ENCODE assay signal across 13 cellular contexts in genomic region chr18:10051877-10052631, GRCh38.
DNase-seq lines count a peak whose midpoint lies in the region; ATAC-seq and TF ChIP-seq lines count a peak whose summit lies in the region.
"Had no signal": no experiment of that assay in that cellular context is flagged by ENCODE, and none has a peak within 500 bp of the region (broad histone marks: within the 10 kb centered on the region; RNA-seq: fewer than 3 reads in every experiment).

No MANE protein-coding gene starts in this region.

- no peak overlapping the region for H3K27ac ChIP-seq in brain microvascular endothelial cell
- H3K27ac ChIP-seq in left ventricle myocardium inferior (replicated peaks) = peak overlapping the region; percentile 81
- peak overlapping the region; percentile 62 to 87 (median 75) for H3K27ac ChIP-seq in stomach
- H3K27ac ChIP-seq in CD8-positive, alpha-beta T cell (ENCODE audit: low read depth, low read length) = no peak overlapping the region

- H3K4me1 Mint-ChIP-seq in CD8-positive, alpha-beta T cell (ENCODE audit: low read depth) = no peaks in the 10 kb centered on the region

- H3K4me3 ChIP-seq in brain microvascular endothelial cell (ENCODE audit: low read depth, low read length) (no peak overlapping the region), left ventricle myocardium inferior (no peak overlapping the region), stomach (no peak overlapping the region)
- no peak overlapping the region for H3K4me3 ChIP-seq in CD8-positive, alpha-beta T cell (ENCODE audit: low read depth, low read length)

- H3K36me3 ChIP-seq in brain microvascular endothelial cell (replicated peaks) = no peaks in the 10 kb centered on the region
- no peaks in the 10 kb centered on the region for H3K36me3 ChIP-seq in left ventricle myocardium inferior
- no peaks in the 10 kb centered on the region for H3K36me3 ChIP-seq in stomach
- H3K36me3 ChIP-seq in CD8-positive, alpha-beta T cell (ENCODE audit: insufficient read depth, low read length) = no peaks in the 10 kb centered on the region

- H3K9me3 ChIP-seq in left ventricle myocardium inferior (replicated peaks) (no peaks in the 10 kb centered on the region), stomach (no peaks in the 10 kb centered on the region)
- H3K9me3 ChIP-seq in CD8-positive, alpha-beta T cell (ENCODE audit: low read length) = no peaks in the 10 kb centered on the region
- H3K9me3 ChIP-seq: SK-N-SH had no signal

- TF ChIP-seq CTCF in brain microvascular endothelial cell (IDR thresholded peaks at IDR 0.05; ENCODE audit: low read depth, low read length, missing control alignments) (no peak), left ventricle myocardium inferior (IDR thresholded peaks at IDR 0.05; ENCODE audit: borderline replicate concordance) (no peak), stomach (IDR thresholded peaks at IDR 0.05) (no peak)
- TF ChIP-seq CTCF in CD8-positive, alpha-beta T cell (IDR thresholded peaks at IDR 0.05) = no peak

- no peak overlapping the region for H3K27ac Mint-ChIP-seq in CD8-positive, alpha-beta T cell

- no peaks in the 10 kb centered on the region for H3K27me3 ChIP-seq in brain microvascular endothelial cell (replicated peaks)
- no peaks in the 10 kb centered on the region for H3K27me3 ChIP-seq in left ventricle myocardium inferior (ENCODE audit: low read depth)
- no peaks in the 10 kb centered on the region for H3K27me3 ChIP-seq in stomach
- no peaks in the 10 kb centered on the region for H3K27me3 ChIP-seq in CD8-positive, alpha-beta T cell (ENCODE audit: insufficient read depth, low read length)

- 54 to 77% (median 68%) methylated on average over 8 of the region's 8 CpGs for WGBS in stomach, 5 donors

- intact Hi-C loops in left ventricle myocardium inferior (cut with micrococcal nuclease) (no loop called here), stomach (cut with DNase I; ENCODE audit: low total_unique reads) (no loop called here)
- intact Hi-C loops in CD8-positive, alpha-beta T cell (cut with DNase I, micrococcal nuclease) = no loop called here

- no peaks in the 10 kb centered on the region for H3K27me3 Mint-ChIP-seq in CD8-positive, alpha-beta T cell (ENCODE audit: low read depth)

- H3K4me1 ChIP-seq in left ventricle myocardium inferior (peaks cover 13% of the 10 kb centered on the region), stomach (peaks cover 0 to 38% (median 15%) of the 10 kb centered on the region in 4 donors)
- H3K4me1 ChIP-seq in CD8-positive, alpha-beta T cell (ENCODE audit: insufficient read depth, low read length) = no peaks in the 10 kb centered on the region

- peak; percentile 76 for DNase-seq in GM04504 (ENCODE audit: low read depth)
- peak; percentile 48 for DNase-seq in brain microvascular endothelial cell
- peak; percentile 64 for DNase-seq in left ventricle myocardium inferior
- DNase-seq in stomach = peak; percentile 42
- DNase-seq in cerebellum (ENCODE audit: low spot score) = no peak
- no peak for DNase-seq in CD8-positive, alpha-beta T cell
- DNase-seq in iPS-NIHi7 (ENCODE audit: extremely low spot score) = no peak
- DNase-seq: amniotic stem cell, DMS153, NCI-H187 treated with DMSO at 0.1 percent for 48 hours, occipital lobe, SK-N-SH had no signal

- no peaks in the 10 kb centered on the region for H3K36me3 Mint-ChIP-seq in CD8-positive, alpha-beta T cell

- POLR2A ChIA-PET in CD8-positive, alpha-beta T cell (lab: Charles Lee) = no interaction called here

- in situ Hi-C loops in brain microvascular endothelial cell (cut with HindIII; ENCODE audit: low pct_ligation_motif_present, low sequenced_read_pairs) = no loop called here

- ATAC-seq in HG03139 (IDR thresholded peaks at IDR 0.05; ENCODE audit: unreplicated experiment) = no peak
- no peak for ATAC-seq in CD8-positive, alpha-beta T cell

- CTCF ChIA-PET in CD8-positive, alpha-beta T cell (lab: Charles Lee) = interaction anchor here (0.6 kb wide), 1 partner anchor 1052 kb away, joined by 3 read pairs; no protein-coding TSS in a partner anchor

- H3K9me3 Mint-ChIP-seq in CD8-positive, alpha-beta T cell = no peaks in the 10 kb centered on the region

- no peak for TF ChIP-seq POLR2A in stomach (IDR thresholded peaks at IDR 0.05)

- TF ChIP-seq EP300 in stomach (IDR thresholded peaks at IDR 0.05) = no peak

- no peak overlapping the region for H3K4me3 Mint-ChIP-seq in CD8-positive, alpha-beta T cell

Comparison
In these comparisons a context has a peak if more than half of its experiments do, and no peak if none do; other contexts are left out.
1. DNase-seq: peak in GM04504 (single experiment), brain microvascular endothelial cell (single experiment), left ventricle myocardium inferior (single experiment) and stomach (single experiment); none in cerebellum (single experiment), CD8-positive, alpha-beta T cell (0 of 7) and iPS-NIHi7 (single experiment).
2. H3K27ac ChIP-seq: peak in left ventricle myocardium inferior (single experiment) and stomach (5 of 5); none in brain microvascular endothelial cell (single experiment) and CD8-positive, alpha-beta T cell (single experiment).